In the genomic region with DNA sequence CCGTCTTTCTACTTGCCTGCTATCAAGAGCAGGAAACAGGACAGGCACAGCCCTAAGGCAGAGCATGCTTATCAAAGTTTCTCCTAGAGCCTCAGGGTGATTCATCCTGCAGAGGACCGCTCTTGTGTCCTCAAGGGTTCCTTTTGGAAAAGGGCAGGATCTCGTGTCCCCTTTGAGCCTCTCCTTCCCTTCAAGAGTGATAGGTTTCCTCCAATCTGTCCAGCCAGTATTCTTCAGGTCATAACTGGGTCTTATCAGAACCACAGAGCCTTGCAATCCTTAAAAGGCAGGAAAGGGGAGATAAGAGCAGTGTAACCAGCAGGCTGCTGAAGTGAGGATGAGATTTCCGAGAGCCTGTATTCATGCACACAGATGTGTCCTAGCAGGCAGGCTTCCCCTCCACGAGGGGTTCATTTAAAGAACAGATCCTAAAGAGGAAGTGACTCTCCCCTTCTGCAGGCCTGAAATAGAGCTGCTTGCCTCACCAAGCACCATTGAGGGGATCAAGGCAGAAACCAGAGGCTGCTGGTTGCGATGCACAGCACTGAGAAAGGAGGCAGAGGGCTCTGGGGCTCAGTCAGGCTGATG, we compare ENCODE assay signal across 1 cellular context.
TF ChIP-seq lines count a peak whose summit lies in the region.

No MANE protein-coding gene starts in this region.

TF ChIP-seq in K562, 482 proteins besides CTCF, POLR2A, EP300 and RAD21 (continued from another document):
- TF ChIP-seq, protein P1, sequence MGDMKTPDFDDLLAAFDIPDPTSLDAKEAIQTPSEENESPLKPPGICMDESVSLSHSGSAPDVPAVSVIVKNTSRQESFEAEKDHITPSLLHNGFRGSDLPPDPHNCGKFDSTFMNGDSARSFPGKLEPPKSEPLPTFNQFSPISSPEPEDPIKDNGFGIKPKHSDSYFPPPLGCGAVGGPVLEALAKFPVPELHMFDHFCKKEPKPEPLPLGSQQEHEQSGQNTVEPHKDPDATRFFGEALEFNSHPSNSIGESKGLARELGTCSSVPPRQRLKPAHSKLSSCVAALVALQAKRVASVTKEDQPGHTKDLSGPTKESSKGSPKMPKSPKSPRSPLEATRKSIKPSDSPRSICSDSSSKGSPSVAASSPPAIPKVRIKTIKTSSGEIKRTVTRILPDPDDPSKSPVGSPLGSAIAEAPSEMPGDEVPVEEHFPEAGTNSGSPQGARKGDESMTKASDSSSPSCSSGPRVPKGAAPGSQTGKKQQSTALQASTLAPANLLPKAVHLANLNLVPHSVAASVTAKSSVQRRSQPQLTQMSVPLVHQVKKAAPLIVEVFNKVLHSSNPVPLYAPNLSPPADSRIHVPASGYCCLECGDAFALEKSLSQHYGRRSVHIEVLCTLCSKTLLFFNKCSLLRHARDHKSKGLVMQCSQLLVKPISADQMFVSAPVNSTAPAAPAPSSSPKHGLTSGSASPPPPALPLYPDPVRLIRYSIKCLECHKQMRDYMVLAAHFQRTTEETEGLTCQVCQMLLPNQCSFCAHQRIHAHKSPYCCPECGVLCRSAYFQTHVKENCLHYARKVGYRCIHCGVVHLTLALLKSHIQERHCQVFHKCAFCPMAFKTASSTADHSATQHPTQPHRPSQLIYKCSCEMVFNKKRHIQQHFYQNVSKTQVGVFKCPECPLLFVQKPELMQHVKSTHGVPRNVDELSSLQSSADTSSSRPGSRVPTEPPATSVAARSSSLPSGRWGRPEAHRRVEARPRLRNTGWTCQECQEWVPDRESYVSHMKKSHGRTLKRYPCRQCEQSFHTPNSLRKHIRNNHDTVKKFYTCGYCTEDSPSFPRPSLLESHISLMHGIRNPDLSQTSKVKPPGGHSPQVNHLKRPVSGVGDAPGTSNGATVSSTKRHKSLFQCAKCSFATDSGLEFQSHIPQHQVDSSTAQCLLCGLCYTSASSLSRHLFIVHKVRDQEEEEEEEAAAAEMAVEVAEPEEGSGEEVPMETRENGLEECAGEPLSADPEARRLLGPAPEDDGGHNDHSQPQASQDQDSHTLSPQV (IDR thresholded peaks at IDR 0.05): no peak
- TF ChIP-seq SPI1 (IDR thresholded peaks at IDR 0.05; ENCODE audit: borderline replicate concordance, low read depth, low read length) (peak; percentile 43; the same call in 1 of the 2 replicates), ZNF140 (CRISPR knock-in tag; IDR thresholded peaks at IDR 0.05) (no peak), CBFA2T3 (IDR thresholded peaks at IDR 0.05) (peak; percentile 70), CHCHD3 (CRISPR knock-in tag; IDR thresholded peaks at IDR 0.05) (no peak), TCF3 (CRISPR knock-in tag; IDR thresholded peaks at IDR 0.05) (peak; percentile 18; the same call in 1 of the 2 replicates), MEIS2 (IDR thresholded peaks at IDR 0.05; ENCODE audit: partially characterized antibody) (no peak), TAL1 (IDR thresholded peaks at IDR 0.05) (peak; percentile 33; the same call in 1 of the 2 replicates)
TF ChIP-seq in K562: peak in this region for 6.
